ENCODE assay signal across 17 cellular contexts in the genomic region with DNA sequence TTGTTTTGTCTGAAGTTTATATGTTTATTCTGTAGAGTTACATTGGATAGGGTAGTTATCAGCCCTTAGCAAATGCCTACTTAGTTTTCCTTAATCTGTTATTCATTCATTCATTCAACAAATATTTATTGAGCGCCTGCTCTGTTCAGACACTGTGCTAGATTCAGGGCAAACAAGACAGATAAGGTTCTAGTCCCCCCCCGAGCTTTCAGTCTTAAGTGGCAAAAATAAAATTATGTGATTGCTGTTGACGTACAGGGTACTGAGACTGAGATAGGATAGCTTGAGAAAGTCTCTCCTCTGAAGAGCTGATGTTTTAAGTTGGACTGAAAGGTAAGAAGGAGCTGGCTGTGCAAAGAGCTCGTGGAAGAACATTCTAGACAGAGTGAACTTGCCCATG.
"Had no signal": no experiment of that assay in that cellular context is flagged by ENCODE, and none has a peak within 500 bp of the region (broad histone marks: within the 10 kb centered on the region; RNA-seq: fewer than 3 reads in every experiment).

No MANE protein-coding gene starts in this region.

- H3K4me3 ChIP-seq: heart left ventricle, ovary, SK-N-MC, skin epidermis, upper lobe of left lung had no signal

- H3K4me3 Mint-ChIP-seq: activated T-helper 1 cell treated with anti-CD3 and anti-CD28 coated beads, Interleukin-12 subunit alpha, Interleukin-12 subunit beta, Interleukin-2, Interleukin-4 antibody, amounts not matched to agents 30 ng/mL and 10 ng/mL and 1 ng/mL, durations not matched to agents 14 hours and 24 hours and 36 hours; central memory CD8-positive, alpha-beta T cell; endodermal cell; memory B cell; nephron; stimulated activated effector memory CD8-positive, alpha-beta T cell treated with anti-CD3 and anti-CD28 coated beads, Interleukin-12 subunit alpha, Interleukin-12 subunit beta, amount 100 ng/mL, for 72 hours; T-cell had no signal

- H3K27ac Mint-ChIP-seq: activated T-helper 1 cell treated with anti-CD3 and anti-CD28 coated beads, Interleukin-12 subunit alpha, Interleukin-12 subunit beta, Interleukin-2, Interleukin-4 antibody, amounts not matched to agents 30 ng/mL and 10 ng/mL and 1 ng/mL, durations not matched to agents 14 hours and 24 hours and 36 hours; endodermal cell; memory B cell; stimulated activated effector memory CD8-positive, alpha-beta T cell treated with anti-CD3 and anti-CD28 coated beads, Interleukin-12 subunit alpha, Interleukin-12 subunit beta, amount 100 ng/mL, for 72 hours; T-cell had no signal

- H3K27ac ChIP-seq: foreskin keratinocyte, ovary, SK-N-MC, skin epidermis, WERI-Rb-1 had no signal

- H3K4me1 Mint-ChIP-seq: memory B cell had no signal

- H3K27me3 ChIP-seq: foreskin keratinocyte, heart left ventricle, ovary, upper lobe of left lung had no signal

- H3K36me3 ChIP-seq: heart left ventricle, ovary, upper lobe of left lung, WERI-Rb-1 had no signal

- H3K27me3 Mint-ChIP-seq: central memory CD8-positive, alpha-beta T cell; T-cell had no signal

- DNase-seq: activated CD4-positive, alpha-beta T cell treated with anti-CD3 and anti-CD28 coated beads for 4 hours; activated naive CD4-positive, alpha-beta T cell; endodermal cell; foreskin keratinocyte; heart left ventricle; ovary; T-cell; T1000; upper lobe of left lung; WERI-Rb-1 had no signal

- H3K36me3 Mint-ChIP-seq: memory B cell; stimulated activated effector memory CD8-positive, alpha-beta T cell treated with anti-CD3 and anti-CD28 coated beads, Interleukin-12 subunit alpha, Interleukin-12 subunit beta, amount 100 ng/mL, for 72 hours; T-cell had no signal

- H3K9me3 ChIP-seq: heart left ventricle, ovary, upper lobe of left lung had no signal

- H3K9me3 Mint-ChIP-seq: activated T-helper 1 cell treated with anti-CD3 and anti-CD28 coated beads, Interleukin-12 subunit alpha, Interleukin-12 subunit beta, Interleukin-2, Interleukin-4 antibody, amounts not matched to agents 30 ng/mL and 10 ng/mL and 1 ng/mL, durations not matched to agents 14 hours and 24 hours and 36 hours; central memory CD8-positive, alpha-beta T cell; endodermal cell; memory B cell; nephron; stimulated activated effector memory CD8-positive, alpha-beta T cell treated with anti-CD3 and anti-CD28 coated beads, Interleukin-12 subunit alpha, Interleukin-12 subunit beta, amount 100 ng/mL, for 72 hours; T-cell had no signal
